Comparison of ENCODE assay signal across 22 cellular contexts in the genomic region with DNA sequence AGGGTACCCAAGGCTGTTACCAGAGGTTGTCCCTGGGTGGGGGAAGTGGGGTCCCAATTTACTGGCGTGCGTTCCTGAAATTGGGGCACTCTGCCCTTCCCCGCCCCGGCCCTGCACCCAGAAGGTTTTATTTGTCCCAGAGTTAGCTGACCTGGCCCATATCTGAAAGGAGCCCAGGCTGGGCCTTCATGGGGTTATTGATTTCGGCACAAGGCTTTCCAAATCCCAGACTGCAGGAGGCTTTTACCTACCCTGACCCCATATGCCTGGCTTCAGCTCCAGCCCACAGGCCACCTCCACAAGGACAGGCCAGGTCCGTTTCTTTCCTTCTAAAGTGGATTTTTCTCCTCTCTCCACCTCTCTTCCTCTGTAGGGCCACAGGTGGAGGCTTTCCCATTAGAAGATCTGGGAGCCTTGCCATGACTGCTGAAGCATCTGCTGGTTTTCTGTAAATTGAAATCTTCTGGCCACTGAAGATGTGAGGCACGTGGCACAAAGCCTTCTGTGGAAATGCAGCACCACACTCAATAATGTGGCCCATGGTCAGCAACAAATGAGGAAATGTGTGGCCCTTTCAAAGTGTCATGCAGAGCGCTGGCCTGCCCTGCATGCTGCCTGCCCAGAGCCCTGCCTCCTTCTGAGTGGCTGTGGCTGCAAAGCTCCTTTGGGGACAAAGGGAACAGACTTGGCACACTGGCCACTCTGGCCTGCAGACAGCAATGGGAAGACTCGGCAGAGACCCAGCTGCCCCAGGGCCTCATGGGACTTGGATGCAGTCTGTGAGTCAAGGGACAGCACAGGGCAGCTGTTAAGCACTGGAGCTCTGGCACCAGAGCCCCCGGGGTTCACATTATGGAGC. TPM values are rescaled to one million over a fixed set of nuclear protein-coding genes. Genes with fewer than 3 reads are reported as not detected.
DNase-seq lines count a peak whose midpoint lies in the region; ATAC-seq lines count a peak whose summit lies in the region.
"Had no signal": no experiment of that assay in that cellular context is flagged by ENCODE, and none has a peak within 500 bp of the region (broad histone marks: within the 10 kb centered on the region; RNA-seq: fewer than 3 reads in every experiment).

No MANE protein-coding gene starts in this region.

- ATAC-seq in left lobe of liver: peak; percentile 98
- ATAC-seq in sciatic nerve: peak; percentile 70
- no peak for ATAC-seq in T-cell (replicated peaks in 1 of 4)
- ATAC-seq: naive thymus-derived CD4-positive, alpha-beta T cell; stimulated activated naive CD8-positive, alpha-beta T cell treated with anti-CD3 and anti-CD28 coated beads, Interleukin-15, Interleukin-2, amounts not matched to agents 100 U/mL and 50 U/mL, for 24 hours had no signal

- H3K36me3 Mint-ChIP-seq in T-cell: no peaks in the 10 kb centered on the region
- H3K36me3 Mint-ChIP-seq: CD4-positive, alpha-beta memory T cell; naive thymus-derived CD4-positive, alpha-beta T cell had no signal

- POLR2A ChIA-PET in T-cell (lab: Charles Lee): no interaction called here

- H3K27ac Mint-ChIP-seq in T-cell: no peak overlapping the region
- H3K27ac Mint-ChIP-seq: CD4-positive, alpha-beta memory T cell; naive thymus-derived CD4-positive, alpha-beta T cell had no signal

- no peak overlapping the region for H3K4me3 Mint-ChIP-seq in T-cell
- H3K4me3 Mint-ChIP-seq: CD4-positive, alpha-beta memory T cell; naive thymus-derived CD4-positive, alpha-beta T cell had no signal

- DNase-seq in amygdala (lab: John Stamatoyannopoulos, UW) (peak in 55 of 56 donors; percentile 5 to 89 (median 66)), globus pallidus (ENCODE audit: low spot score) (peak; percentile 87), left lobe of liver (ENCODE audit: low spot score) (peak; percentile 80), sciatic nerve (ENCODE audit: low spot score) (no peak), mucosa of gallbladder (ENCODE audit: low spot score) (no peak), NCI-H2107 (lab: John Stamatoyannopoulos, UW) (no peak), T-cell (no peak)
- DNase-seq in activated CD4-positive, alpha-beta T cell treated with anti-CD3 and anti-CD28 coated beads, Interleukin-2, amount 50 U/mL, for 1 hour: no peak
- DNase-seq: activated CD4-positive, alpha-beta T cell treated with anti-CD3 and anti-CD28 coated beads for 4 hours; activated effector memory CD4-positive, alpha-beta T cell treated with anti-CD3 and anti-CD28 coated beads, Interleukin-2, amount 50 U/mL, for 16 hours; CD4-positive, alpha-beta memory T cell; central memory CD4-positive, alpha-beta T cell; DMS79; effector CD8-positive, alpha-beta T cell; H7; KBM-7; naive thymus-derived CD4-positive, alpha-beta T cell; OCI-M1; SHP77 treated with DMSO at 0.1 percent for 48 hours; stimulated activated CD4-positive, alpha-beta T cell treated with anti-CD3 and anti-CD28 coated beads, Interleukin-4, amount 100 ng/mL, for 1 hour; stimulated activated naive CD8-positive, alpha-beta T cell treated with anti-CD3 and anti-CD28 coated beads, Interleukin-15, Interleukin-2, amounts not matched to agents 100 U/mL and 50 U/mL, for 24 hours; upper lobe of left lung had no signal

- H3K9me3 Mint-ChIP-seq in T-cell: no peaks in the 10 kb centered on the region
- H3K9me3 Mint-ChIP-seq: CD4-positive, alpha-beta memory T cell had no signal

- no peaks in the 10 kb centered on the region for H3K4me1 Mint-ChIP-seq in T-cell
- H3K4me1 Mint-ChIP-seq: CD4-positive, alpha-beta memory T cell; naive thymus-derived CD4-positive, alpha-beta T cell had no signal

- peaks cover 0 to 11% of the 10 kb centered on the region in 2 donors for H3K27me3 Mint-ChIP-seq in T-cell
- H3K27me3 Mint-ChIP-seq: CD4-positive, alpha-beta memory T cell had no signal

- intact Hi-C loops in sciatic nerve (cut with DNase I): no loop called here

- CTCF ChIA-PET in T-cell (lab: Charles Lee): no interaction called here

RNA-seq across cellular contexts. Expression of a gene that starts 43.1 kb away (rescaled TPM):
- total RNA-seq in left lobe of liver (17.2 TPM), sciatic nerve (30.6 TPM), mucosa of gallbladder (15.6 TPM), T-cell (10 to 100 TPM; 15.8 to 29.7 (median 20.3) TPM)

Comparison
In these comparisons a context has a peak if more than half of its experiments do, and no peak if none do; other contexts are left out.
1. DNase-seq: peak in amygdala (55 of 56), globus pallidus (single experiment) and left lobe of liver (single experiment); none in sciatic nerve (single experiment), mucosa of gallbladder (single experiment), NCI-H2107 (single experiment), activated CD4-positive, alpha-beta T cell treated with anti-CD3 and anti-CD28 coated beads, Interleukin-2, amount 50 U/mL, for 1 hour (single experiment) and T-cell (0 of 34).
2. ATAC-seq: peak in left lobe of liver (single experiment) and sciatic nerve (single experiment); none in T-cell (0 of 4).